ENCODE assay signal across 1 cellular context in the genomic region with DNA sequence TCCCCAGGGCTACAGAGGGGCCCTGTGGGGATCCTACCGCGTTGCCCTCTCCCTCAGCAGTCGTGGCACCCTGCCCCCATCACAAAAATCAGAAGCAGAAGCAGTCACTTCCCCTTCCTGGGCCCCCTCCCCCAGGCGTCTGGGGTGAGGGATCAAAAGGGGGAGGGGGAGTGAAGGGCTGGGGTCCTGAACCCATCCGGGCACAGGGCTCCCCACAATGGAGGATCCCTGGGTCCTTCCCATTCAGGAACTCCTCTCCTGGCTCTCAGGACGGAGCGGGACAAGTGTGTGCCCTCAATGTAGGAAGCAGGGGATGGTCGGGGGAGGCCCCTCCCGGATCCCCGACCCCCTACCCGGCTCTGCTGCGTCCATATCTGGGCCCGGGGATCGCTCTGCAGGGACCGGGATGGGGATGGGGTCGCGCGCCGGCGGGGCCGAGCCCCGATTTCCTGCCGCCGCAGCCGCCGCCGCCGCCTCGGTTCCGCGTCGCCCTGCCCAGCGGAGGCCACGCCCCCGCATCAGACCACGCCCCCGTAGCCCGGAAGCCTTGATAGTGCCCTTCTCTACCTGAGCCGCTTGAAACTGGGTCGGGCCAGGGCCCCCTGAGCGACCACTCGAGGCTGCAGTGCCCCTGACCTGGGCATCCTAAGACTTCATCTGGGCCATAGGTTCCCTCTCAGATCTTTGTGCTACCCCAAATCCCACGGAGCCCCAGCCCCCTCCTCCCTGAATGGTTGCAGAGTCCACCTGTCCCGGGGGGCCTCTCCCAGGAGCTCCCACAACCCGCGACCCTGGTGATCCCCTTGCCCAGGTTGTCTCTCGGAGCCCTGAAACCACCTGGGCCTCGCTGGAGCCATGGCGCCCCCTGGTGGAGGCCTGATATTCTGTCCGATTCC.
TF ChIP-seq lines count a peak whose summit lies in the region.

A gene with protein sequence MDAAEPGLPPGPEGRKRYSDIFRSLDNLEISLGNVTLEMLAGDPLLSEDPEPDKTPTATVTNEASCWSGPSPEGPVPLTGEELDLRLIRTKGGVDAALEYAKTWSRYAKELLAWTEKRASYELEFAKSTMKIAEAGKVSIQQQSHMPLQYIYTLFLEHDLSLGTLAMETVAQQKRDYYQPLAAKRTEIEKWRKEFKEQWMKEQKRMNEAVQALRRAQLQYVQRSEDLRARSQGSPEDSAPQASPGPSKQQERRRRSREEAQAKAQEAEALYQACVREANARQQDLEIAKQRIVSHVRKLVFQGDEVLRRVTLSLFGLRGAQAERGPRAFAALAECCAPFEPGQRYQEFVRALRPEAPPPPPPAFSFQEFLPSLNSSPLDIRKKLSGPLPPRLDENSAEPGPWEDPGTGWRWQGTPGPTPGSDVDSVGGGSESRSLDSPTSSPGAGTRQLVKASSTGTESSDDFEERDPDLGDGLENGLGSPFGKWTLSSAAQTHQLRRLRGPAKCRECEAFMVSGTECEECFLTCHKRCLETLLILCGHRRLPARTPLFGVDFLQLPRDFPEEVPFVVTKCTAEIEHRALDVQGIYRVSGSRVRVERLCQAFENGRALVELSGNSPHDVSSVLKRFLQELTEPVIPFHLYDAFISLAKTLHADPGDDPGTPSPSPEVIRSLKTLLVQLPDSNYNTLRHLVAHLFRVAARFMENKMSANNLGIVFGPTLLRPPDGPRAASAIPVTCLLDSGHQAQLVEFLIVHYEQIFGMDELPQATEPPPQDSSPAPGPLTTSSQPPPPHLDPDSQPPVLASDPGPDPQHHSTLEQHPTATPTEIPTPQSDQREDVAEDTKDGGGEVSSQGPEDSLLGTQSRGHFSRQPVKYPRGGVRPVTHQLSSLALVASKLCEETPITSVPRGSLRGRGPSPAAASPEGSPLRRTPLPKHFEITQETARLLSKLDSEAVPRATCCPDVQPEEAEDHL (minus strand): TSS at position 500 of the 896 bp plus-strand sequence. CDS start 128 bp downstream, at position 372.

TF ChIP-seq in HepG2, 621 proteins besides CTCF, POLR2A, EP300 and RAD21 (continued from another document and continues in another):
- TF ChIP-seq ZNF639 (CRISPR knock-in tag; conservative IDR thresholded peaks at IDR 0.05) (0 out of 2 replicates have a peak, but pooled peaks have one; percentile 5), AGO2 (optimal IDR thresholded peaks at IDR 0.05; ENCODE audit: low read depth, low read length) (peak; percentile 89), ELF1 (CRISPR knock-in tag; IDR thresholded peaks at IDR 0.05) (peak; percentile 48), ADNP (CRISPR knock-in tag; IDR thresholded peaks at IDR 0.05) (no peak), CC2D1A (CRISPR knock-in tag; IDR thresholded peaks at IDR 0.05) (0 out of 2 replicates have a peak, but pooled peaks have one; percentile 45), ZFP91 (CRISPR knock-in tag; IDR thresholded peaks at IDR 0.05; ENCODE audit: borderline replicate concordance) (peak; percentile 47; the same call in 1 of the 2 replicates), MAFF (IDR thresholded peaks at IDR 0.05; ENCODE audit: low read depth, low read length) (no peak), GABPB1 (CRISPR knock-in tag; IDR thresholded peaks at IDR 0.05) (peak; percentile 63; the same call in 1 of the 2 replicates), GABPA (IDR thresholded peaks at IDR 0.05; ENCODE audit: low read depth, low read length) (no peak), GABPA (CRISPR knock-in tag; IDR thresholded peaks at IDR 0.05; ENCODE audit: low read depth) (0 out of 2 replicates have a peak, but pooled peaks have one; percentile 8), HDAC2 (CRISPR knock-in tag; IDR thresholded peaks at IDR 0.05) (no peak), ZNF550 (CRISPR knock-in tag; IDR thresholded peaks at IDR 0.05; ENCODE audit: borderline replicate concordance) (0 out of 2 replicates have a peak, but pooled peaks have one; percentile 12), ZMAT3 (CRISPR knock-in tag; conservative IDR thresholded peaks at IDR 0.05) (0 out of 2 replicates have a peak, but pooled peaks have one; percentile 34), PHF8 (CRISPR knock-in tag; IDR thresholded peaks at IDR 0.05) (peak; percentile 54; the same call in 1 of the 2 replicates), ONECUT2 (CRISPR knock-in tag; IDR thresholded peaks at IDR 0.05) (no peak), ZBED4 (CRISPR knock-in tag; IDR thresholded peaks at IDR 0.05; ENCODE audit: borderline replicate concordance) (peak; percentile 80; the same call in 1 of the 2 replicates), HDAC1 (CRISPR knock-in tag; IDR thresholded peaks at IDR 0.05) (0 out of 2 replicates have a peak, but pooled peaks have one; percentile 48), SAP130 (CRISPR knock-in tag; IDR thresholded peaks at IDR 0.05; ENCODE audit: low read depth) (peak; percentile 49; the same call in 1 of the 2 replicates), PAXIP1 (CRISPR knock-in tag; conservative IDR thresholded peaks at IDR 0.05) (no peak), ZNF720 (CRISPR knock-in tag; IDR thresholded peaks at IDR 0.05) (no peak), ZBTB14 (CRISPR knock-in tag; IDR thresholded peaks at IDR 0.05) (0 out of 2 replicates have a peak, but pooled peaks have one; percentile 47), ZBTB49 (CRISPR knock-in tag; IDR thresholded peaks at IDR 0.05; ENCODE audit: borderline replicate concordance) (no peak), ETS1 (CRISPR knock-in tag; IDR thresholded peaks at IDR 0.05) (no peak), TFE3 (CRISPR knock-in tag; IDR thresholded peaks at IDR 0.05) (no peak)
